10 cellular contexts compared by ENCODE assay signal in genomic region chr11:66050581-66051231, GRCh38. TPM values are rescaled to one million over a fixed set of nuclear protein-coding genes. Genes with fewer than 3 reads are reported as not detected.
DNase-seq lines count a peak whose midpoint lies in the region; ATAC-seq, FAIRE-seq and TF ChIP-seq lines count a peak whose summit lies in the region.
"Had no signal": no experiment of that assay in that cellular context is flagged by ENCODE, and none has a peak within 500 bp of the region (broad histone marks: within the 10 kb centered on the region; RNA-seq: fewer than 3 reads in every experiment).

No MANE protein-coding gene starts in this region.

- CTCF ChIA-PET in naive thymus-derived CD4-positive, alpha-beta T cell (lab: Charles Lee) = interaction anchor here (0.6 kb wide), 1 partner anchor 1021 kb away, joined by 6 read pairs; no protein-coding TSS in a partner anchor

- peaks cover 20% of the 10 kb centered on the region for H3K4me1 Mint-ChIP-seq in astrocyte (ENCODE audit: low read depth, unreplicated experiment)
- H3K4me1 Mint-ChIP-seq in naive thymus-derived CD4-positive, alpha-beta T cell = peaks cover 17 to 46% (median 40%) of the 10 kb centered on the region in 7 donors

- H3K9ac ChIP-seq in HUES6 (ENCODE audit: low read length) (peak overlapping the region; percentile 99), astrocyte (ENCODE audit: low read length) (peak overlapping the region; percentile 99)

- ATAC-seq in naive thymus-derived CD4-positive, alpha-beta T cell = no peak
- ATAC-seq in HG02973 (IDR thresholded peaks at IDR 0.05; ENCODE audit: unreplicated experiment) = no peak
- no peak for ATAC-seq in HG03095 (IDR thresholded peaks at IDR 0.05; ENCODE audit: unreplicated experiment)
- no peak for ATAC-seq in GM18517 (IDR thresholded peaks at IDR 0.05; ENCODE audit: unreplicated experiment)

- peak overlapping the region; percentile 98 for H3K4me3 ChIP-seq in HUES6 (ENCODE audit: low read depth, low read length)
- H3K4me3 ChIP-seq in astrocyte (ENCODE audit: insufficient read depth, low read depth, low read length) = no peak overlapping the region
- no peak overlapping the region for H3K4me3 ChIP-seq in naive thymus-derived CD4-positive, alpha-beta T cell (ENCODE audit: low read length)

- TF ChIP-seq CTCF in C4-2B (conservative IDR thresholded peaks at IDR 0.05) (no peak), astrocyte (IDR thresholded peaks at IDR 0.05; ENCODE audit: insufficient read depth, low read depth, low read length) (no peak)

- intact Hi-C loops in naive thymus-derived CD4-positive, alpha-beta T cell (cut with micrococcal nuclease) = loop anchor here (1.0 to 10.0 kb wide), 5 partner anchors 146 to 398 kb away; partner anchors contain the start of genes FIBP (in 1 of the 2), FOSL1 (in 1 of the 2), RAB1B (in 1 of the 2) and YIF1A (in 1 of the 2)

- peaks cover 12% of the 10 kb centered on the region for H3K36me3 Mint-ChIP-seq in astrocyte (ENCODE audit: low read depth, unreplicated experiment)
- H3K36me3 Mint-ChIP-seq in naive thymus-derived CD4-positive, alpha-beta T cell = peaks cover 0 to 20% (median 11%) of the 10 kb centered on the region in 5 donors

- H3K4me2 ChIP-seq in astrocyte (ENCODE audit: low read length) = peak overlapping the region; percentile 94

- H4K20me1 ChIP-seq in astrocyte (ENCODE audit: insufficient read depth, low read length) = peaks cover 24% of the 10 kb centered on the region

- POLR2A ChIA-PET in naive thymus-derived CD4-positive, alpha-beta T cell (lab: Charles Lee) = interaction anchor here (1.2 to 3.8 kb wide), 6 partner anchors 19 to 916 kb away, joined by 3 to 37 read pairs (median 7); partner anchors contain the start of genes BANF1, CFL1, EIF1AD and PACS1

- H3K36me3 ChIP-seq in HUES6 (ENCODE audit: control insufficient read depth, insufficient read depth, low read length) (peaks cover 17% of the 10 kb centered on the region), astrocyte (ENCODE audit: insufficient read depth, low read length) (peaks cover 11% of the 10 kb centered on the region)
- H3K36me3 ChIP-seq in naive thymus-derived CD4-positive, alpha-beta T cell (ENCODE audit: control insufficient read depth in 2 of 3, insufficient read depth in 3 of 3, low read length in 3 of 3) = peaks cover 7 to 26% (median 10%) of the 10 kb centered on the region in 3 experiments

- H2AFZ ChIP-seq in astrocyte (ENCODE audit: low read depth, low read length) = peak overlapping the region; percentile 40

- H3K4me1 ChIP-seq in HUES6 (ENCODE audit: control insufficient read depth, insufficient read depth, low read length) = peaks cover 19% of the 10 kb centered on the region
- peaks cover 24% of the 10 kb centered on the region for H3K4me1 ChIP-seq in astrocyte (ENCODE audit: insufficient read depth, low read length)
- peaks cover 14 to 18% of the 10 kb centered on the region in 2 donors for H3K4me1 ChIP-seq in naive thymus-derived CD4-positive, alpha-beta T cell (ENCODE audit: control insufficient read depth in 2 of 2, insufficient read depth in 2 of 2, low read length in 2 of 2)

- H3K27ac Mint-ChIP-seq in astrocyte (ENCODE audit: unreplicated experiment) = peak overlapping the region; percentile 99
- peak overlapping the region; percentile 64 to 99 (median 96) for H3K27ac Mint-ChIP-seq in naive thymus-derived CD4-positive, alpha-beta T cell

- peak overlapping the region; percentile 81 for H3K27ac ChIP-seq in C4-2B
- H3K27ac ChIP-seq in HUES6 (ENCODE audit: low read depth, low read length) = peak overlapping the region; percentile 82; the same call in 1 of the 2 replicates
- no peak overlapping the region for H3K27ac ChIP-seq in astrocyte (ENCODE audit: low read depth, low read length)
- peak overlapping the region; percentile 93 for H3K27ac ChIP-seq in naive thymus-derived CD4-positive, alpha-beta T cell (ENCODE audit: low read depth, low read length)

- H3K9me3 Mint-ChIP-seq in astrocyte (ENCODE audit: unreplicated experiment) = no peaks in the 10 kb centered on the region
- peaks cover 0 to 2% (median 0%) of the 10 kb centered on the region in 11 donors for H3K9me3 Mint-ChIP-seq in naive thymus-derived CD4-positive, alpha-beta T cell

- H3K9me3 ChIP-seq in HUES6 (ENCODE audit: control insufficient read depth, insufficient read depth, low read depth, low read length) (no peaks in the 10 kb centered on the region), astrocyte (ENCODE audit: insufficient read depth, low read depth, low read length) (no peaks in the 10 kb centered on the region)
- no peaks in the 10 kb centered on the region for H3K9me3 ChIP-seq in naive thymus-derived CD4-positive, alpha-beta T cell (ENCODE audit: control insufficient read depth in 2 of 3, low read length in 3 of 3)

- H3K27me3 Mint-ChIP-seq in astrocyte (ENCODE audit: low read depth, unreplicated experiment) = peaks cover 9% of the 10 kb centered on the region
- peaks cover 0 to 13% (median 0%) of the 10 kb centered on the region in 5 donors for H3K27me3 Mint-ChIP-seq in naive thymus-derived CD4-positive, alpha-beta T cell

- H3K4me3 Mint-ChIP-seq in astrocyte (ENCODE audit: unreplicated experiment) = peak overlapping the region; percentile 87
- H3K4me3 Mint-ChIP-seq in naive thymus-derived CD4-positive, alpha-beta T cell = peak overlapping the region; percentile 90 to 99 (median 96)

- DNase-seq in astrocyte (ENCODE audit: low read depth) = no peak
- DNase-seq in naive thymus-derived CD4-positive, alpha-beta T cell = no peak
- DNase-seq in HPDE6-E6E7 (ENCODE audit: extremely low spot score) = no peak
- DNase-seq: NCI-H146 had no signal

- H3K79me2 ChIP-seq in astrocyte (ENCODE audit: insufficient read depth, low read length) = peaks cover 36% of the 10 kb centered on the region

- no peak for FAIRE-seq in astrocyte (lab: Jason Lieb, UNC)

- H3K27me3 ChIP-seq in HUES6 (ENCODE audit: control insufficient read depth, insufficient read depth, low read length) (no peaks in the 10 kb centered on the region; the same call in 1 of the 2 replicates), astrocyte (ENCODE audit: insufficient read depth, low read length) (peaks cover 3% of the 10 kb centered on the region)
- H3K27me3 ChIP-seq in naive thymus-derived CD4-positive, alpha-beta T cell (ENCODE audit: control insufficient read depth in 2 of 2, insufficient read depth in 2 of 2, low read length in 2 of 2) = no peaks in the 10 kb centered on the region

RNA-seq across cellular contexts. Expression of gene SF3B2, which starts 1.5 kb away (rescaled TPM):
- total RNA-seq in astrocyte = 169 and 170 TPM in 2 replicates
- 100 to 1,000 TPM; 163 to 248 (median 206) TPM for total RNA-seq in naive thymus-derived CD4-positive, alpha-beta T cell
- polyA plus RNA-seq in naive thymus-derived CD4-positive, alpha-beta T cell = 100 to 1,000 TPM in 1 of 2 donors, 10 to 100 TPM in 1; 81.8 to 140 TPM

RNA-seq across cellular contexts. Expression of gene GAL3ST3, which starts 1.7 kb away (rescaled TPM):
- total RNA-seq in astrocyte = 0.46 and 0.61 TPM in 2 replicates
- not detected for total RNA-seq in naive thymus-derived CD4-positive, alpha-beta T cell
- polyA plus RNA-seq in naive thymus-derived CD4-positive, alpha-beta T cell = not detected

RNA-seq across cellular contexts. Expression of gene PACS1, which starts 19.4 kb away (rescaled TPM):
- total RNA-seq in astrocyte = 86.0 and 86.9 TPM in 2 replicates
- total RNA-seq in naive thymus-derived CD4-positive, alpha-beta T cell = 100 to 1,000 TPM; 100 to 314 (median 252) TPM
- polyA plus RNA-seq in naive thymus-derived CD4-positive, alpha-beta T cell = 100 to 1,000 TPM in 1 of 2 donors, 10 to 100 TPM in 1; 48.0 to 116 TPM

RNA-seq across cellular contexts. Expression of gene CATSPER1, which starts 24.4 kb away (rescaled TPM):
- total RNA-seq in astrocyte = 0.45 TPM in 1 of 2 replicates, not detected in the other
- 1 to 10 TPM in 2 of 5 experiments, not detected in 3; 1.4 to 4.2 TPM for total RNA-seq in naive thymus-derived CD4-positive, alpha-beta T cell
- not detected for polyA plus RNA-seq in naive thymus-derived CD4-positive, alpha-beta T cell
- total RNA-seq: lung microvascular endothelial cell had no signal

RNA-seq across cellular contexts. Expression of gene CST6, which starts 38.9 kb away (rescaled TPM):
- total RNA-seq in astrocyte = not detected in 2 replicates
- total RNA-seq in naive thymus-derived CD4-positive, alpha-beta T cell = under 1 TPM in 1 of 5 experiments, not detected in 4; 0.42 TPM
- not detected for polyA plus RNA-seq in naive thymus-derived CD4-positive, alpha-beta T cell
